Comparison of ENCODE assay signal across 17 cellular contexts in genomic region chr6:144156991-144157390, GRCh38. TPM values are rescaled to one million over a fixed set of nuclear protein-coding genes. Genes with fewer than 3 reads are reported as not detected.
A peak's percentile ranks its signal among the peaks of the same experiment; 100 is the strongest.
DNase-seq lines count a peak whose midpoint lies in the region; ATAC-seq, FAIRE-seq and TF ChIP-seq lines count a peak whose summit lies in the region.
"Had no signal": no experiment of that assay in that cellular context is flagged by ENCODE, and none has a peak within 500 bp of the region (broad histone marks: within the 10 kb centered on the region; RNA-seq: fewer than 3 reads in every experiment).

No MANE protein-coding gene starts in this region.

- intact Hi-C loops in HepG2 (cut with micrococcal nuclease; ENCODE audit: unreplicated experiment) = no loop called here

- POLR2A ChIA-PET in HepG2 (lab: Yijun Ruan, JAX) (no interaction called here), HEK293T (lab: Yijun Ruan, JAX) (no interaction called here)

- H3K27me3 ChIP-seq in HepG2 (ENCODE audit: control insufficient read depth in 1 of 2, insufficient read depth in 2 of 2, low read length in 2 of 2) (peaks cover under 1 to 13% of the 10 kb centered on the region in 2 experiments; a peak in 3 of 5 replicates), subcutaneous abdominal adipose tissue (ENCODE audit: control insufficient read depth in 5 of 5, insufficient read depth in 4 of 5, low read length in 5 of 5) (no peaks in the 10 kb centered on the region)
- H3K27me3 ChIP-seq: suprapubic skin had no signal

- WGBS in HepG2 (ENCODE audit: low lambda C conversion rate) = 30% methylated on average over 3 of the region's 3 CpGs

- H3K4me2 ChIP-seq in HepG2 (ENCODE audit: low read depth, low read length) = no peak overlapping the region

- in situ Hi-C loops in HepG2 (cut with HindIII; ENCODE audit: extremely low pct_ligation_motif_present, low pct_unique_long_range_greater_than_20kb) = no loop called here

- H3K27ac ChIP-seq in HepG2 (ENCODE audit: extremely low read length, insufficient read depth, low read length) (no peak overlapping the region), subcutaneous abdominal adipose tissue (ENCODE audit: low read depth, low read length) (peak overlapping the region; percentile 82)
- H3K27ac ChIP-seq: epithelial cell of prostate, gastroesophageal sphincter, suprapubic skin had no signal

- no peaks in the 10 kb centered on the region for H3K9me3 Mint-ChIP-seq in activated naive CD4-positive, alpha-beta T cell treated with anti-CD3 and anti-CD28 coated beads, Interleukin-2, amount 10 ng/mL, durations not matched to agents 7 days and 5 days
- H3K9me3 Mint-ChIP-seq in activated T-helper 17 cell treated with anti-CD3 and anti-CD28 coated beads, Interleukin-2, amount 50 U/mL, for 72 hours = no peaks in the 10 kb centered on the region
- H3K9me3 Mint-ChIP-seq: naive thymus-derived CD8-positive, alpha-beta T cell had no signal

- no peak for TF ChIP-seq RAD21 in HepG2 (CRISPR knock-in tag; IDR thresholded peaks at IDR 0.05)

- no peaks in the 10 kb centered on the region for H3K4me1 ChIP-seq in HepG2 (ENCODE audit: insufficient read depth, low read length)
- H3K4me1 ChIP-seq in subcutaneous abdominal adipose tissue (ENCODE audit: control insufficient read depth in 5 of 5, insufficient read depth in 5 of 5, low read length in 5 of 5) = peaks cover 19 to 81% (median 71%) of the 10 kb centered on the region in 5 donors

- CTCF ChIA-PET in activated naive CD4-positive, alpha-beta T cell treated with anti-CD3 and anti-CD28 coated beads, Interleukin-2, amount 10 ng/mL, durations not matched to agents 7 days and 5 days (lab: Charles Lee) = no interaction called here
- CTCF ChIA-PET in HepG2 (lab: Yijun Ruan, JAX; ENCODE audit: low intra/inter-chr PET ratio, low total read pairs) (no interaction called here), HEK293T (lab: Yijun Ruan, JAX) (interaction anchor here (0.6 kb wide), 1 partner anchor 1110 kb away, joined by 3 read pairs; no protein-coding TSS in a partner anchor)

- ATAC-seq in activated T-helper 17 cell treated with anti-CD3 and anti-CD28 coated beads, Interleukin-2, amount 50 U/mL, for 72 hours (replicated peaks) = no peak
- ATAC-seq in HepG2 (peak; percentile 88), GM18909 (IDR thresholded peaks at IDR 0.05; ENCODE audit: poor library complexity, unreplicated experiment) (no peak)
- ATAC-seq: activated CD4-positive, CD25-positive, alpha-beta regulatory T cell treated with anti-CD3 and anti-CD28 coated beads, Interleukin-2, amount 50 U/mL, for 24 hours; gastroesophageal sphincter; naive thymus-derived CD8-positive, alpha-beta T cell had no signal

- no peaks in the 10 kb centered on the region for H4K20me1 ChIP-seq in HepG2 (ENCODE audit: insufficient read depth, low read length)

- H3K79me2 ChIP-seq in HepG2 (ENCODE audit: insufficient read depth, low read length) = no peaks in the 10 kb centered on the region

- no peak overlapping the region for H3K4me3 Mint-ChIP-seq in activated naive CD4-positive, alpha-beta T cell treated with anti-CD3 and anti-CD28 coated beads, Interleukin-2, amount 10 ng/mL, durations not matched to agents 7 days and 5 days
- H3K4me3 Mint-ChIP-seq in activated T-helper 17 cell treated with anti-CD3 and anti-CD28 coated beads, Interleukin-2, amount 50 U/mL, for 72 hours = peak overlapping the region; percentile 97

- no peak overlapping the region for H3K9ac ChIP-seq in HepG2 (ENCODE audit: insufficient read depth, low read depth, low read length)
- peak overlapping the region in 2 of 5 donors; percentile 7 to 49 for H3K9ac ChIP-seq in subcutaneous abdominal adipose tissue (ENCODE audit: low read length in 5 of 5)

- H3K27ac Mint-ChIP-seq in activated naive CD4-positive, alpha-beta T cell treated with anti-CD3 and anti-CD28 coated beads, Interleukin-2, amount 10 ng/mL, durations not matched to agents 7 days and 5 days = peak overlapping the region; percentile 50
- H3K27ac Mint-ChIP-seq in activated T-helper 17 cell treated with anti-CD3 and anti-CD28 coated beads, Interleukin-2, amount 50 U/mL, for 72 hours = peak overlapping the region; percentile 70

- no peaks in the 10 kb centered on the region for H3K9me3 ChIP-seq in HepG2 (ENCODE audit: low read length)
- H3K9me3 ChIP-seq in subcutaneous abdominal adipose tissue (ENCODE audit: control insufficient read depth in 5 of 5, low read length in 5 of 5) = no peaks in the 10 kb centered on the region
- H3K9me3 ChIP-seq: gastroesophageal sphincter, suprapubic skin had no signal

- H2AFZ ChIP-seq in HepG2 (ENCODE audit: low read length) = no peak overlapping the region

- H3K4me3 ChIP-seq in HepG2 (replicated peaks in 1 of 3; ENCODE audit: insufficient read depth in 1 of 3, low read depth in 2 of 3, low read length in 3 of 3) = no peak overlapping the region
- peak overlapping the region in 3 of 5 donors; percentile 2 to 46 (median 5) for H3K4me3 ChIP-seq in subcutaneous abdominal adipose tissue (ENCODE audit: low read depth in 1 of 5, low read length in 5 of 5)
- H3K4me3 ChIP-seq: gastroesophageal sphincter, suprapubic skin had no signal

- no peak for DNase-seq in activated naive CD4-positive, alpha-beta T cell treated with anti-CD3 and anti-CD28 coated beads, Interleukin-2, amount 10 ng/mL, durations not matched to agents 7 days and 5 days
- DNase-seq in activated naive CD4-positive, alpha-beta T cell treated with anti-CD3 and anti-CD28 coated beads, Interleukin-2, amount 50 U/mL, for 16 hours = no peak
- no peak for DNase-seq in HepG2 (ENCODE audit: low spot score)
- DNase-seq in HEK293T (ENCODE audit: extremely low spot score) = no peak
- no peak for DNase-seq in GDM1 (lab: John Stamatoyannopoulos, UW)
- DNase-seq: naive thymus-derived CD8-positive, alpha-beta T cell; NCI-H2029; NCI-H526 treated with DMSO at 0.1 percent for 48 hours; retina; stimulated activated CD4-positive, alpha-beta T cell treated with anti-CD3 and anti-CD28 coated beads, Interleukin-1b, Interleukin-23, amount 100 ng/mL, for 48 hours had no signal

- peaks cover 45% of the 10 kb centered on the region for H3K4me1 Mint-ChIP-seq in activated naive CD4-positive, alpha-beta T cell treated with anti-CD3 and anti-CD28 coated beads, Interleukin-2, amount 10 ng/mL, durations not matched to agents 7 days and 5 days
- peaks cover 46% of the 10 kb centered on the region for H3K4me1 Mint-ChIP-seq in activated T-helper 17 cell treated with anti-CD3 and anti-CD28 coated beads, Interleukin-2, amount 50 U/mL, for 72 hours

- TF ChIP-seq POLR2A in HepG2 (IDR thresholded peaks at IDR 0.05; ENCODE audit: insufficient read depth in 1 of 2, low read depth in 2 of 2, low read length in 2 of 2) = no peak

- no peak for FAIRE-seq in HepG2 (lab: Jason Lieb, UNC)

- no peaks in the 10 kb centered on the region for H3K27me3 Mint-ChIP-seq in activated naive CD4-positive, alpha-beta T cell treated with anti-CD3 and anti-CD28 coated beads, Interleukin-2, amount 10 ng/mL, durations not matched to agents 7 days and 5 days
- H3K27me3 Mint-ChIP-seq in activated T-helper 17 cell treated with anti-CD3 and anti-CD28 coated beads, Interleukin-2, amount 50 U/mL, for 72 hours = no peaks in the 10 kb centered on the region
- H3K27me3 Mint-ChIP-seq: naive thymus-derived CD8-positive, alpha-beta T cell had no signal

- no peak for TF ChIP-seq EP300 in HepG2 (IDR thresholded peaks at IDR 0.05; ENCODE audit: low read depth in 2 of 2, low read length in 2 of 2)
- no peak for TF ChIP-seq EP300 in HepG2 (CRISPR knock-in tag; IDR thresholded peaks at IDR 0.05; ENCODE audit: borderline replicate concordance)

- no TSS peak for BruUV-seq in HepG2 (replicated peaks; lab: Mats Ljungman, UMichigan)

- no peaks in the 10 kb centered on the region for H3K36me3 ChIP-seq in HepG2 (replicated peaks in 1 of 2; ENCODE audit: control insufficient read depth in 1 of 2, insufficient read depth in 2 of 2, low read length in 2 of 2)
- peaks cover 0 to 5% (median 0%) of the 10 kb centered on the region in 5 donors for H3K36me3 ChIP-seq in subcutaneous abdominal adipose tissue (ENCODE audit: control insufficient read depth in 5 of 5, insufficient read depth in 5 of 5, low read length in 5 of 5)
- H3K36me3 ChIP-seq: gastroesophageal sphincter, suprapubic skin had no signal

- TF ChIP-seq CTCF in HepG2 (CRISPR knock-in tag; IDR thresholded peaks at IDR 0.05) = peak; percentile 37

- peaks cover 43% of the 10 kb centered on the region for H3K36me3 Mint-ChIP-seq in activated naive CD4-positive, alpha-beta T cell treated with anti-CD3 and anti-CD28 coated beads, Interleukin-2, amount 10 ng/mL, durations not matched to agents 7 days and 5 days
- H3K36me3 Mint-ChIP-seq in activated T-helper 17 cell treated with anti-CD3 and anti-CD28 coated beads, Interleukin-2, amount 50 U/mL, for 72 hours (ENCODE audit: low read depth) = peaks cover 90% of the 10 kb centered on the region

TF ChIP-seq in HepG2, 621 proteins besides CTCF, POLR2A, EP300 and RAD21 (continues in another document):
- no peak for TF ChIP-seq ZNF292 (CRISPR knock-in tag; IDR thresholded peaks at IDR 0.05; ENCODE audit: borderline replicate concordance, low read depth)

TF ChIP-seq in HEK293T, 16 proteins besides CTCF, POLR2A, EP300 and RAD21 (continues in another document):
- no peak for TF ChIP-seq L3MBTL2 (conservative IDR thresholded peaks at IDR 0.05)

RNA-seq across cellular contexts. Expression of gene STX11, which starts 6.7 kb away (rescaled TPM):
- total RNA-seq in activated T-helper 17 cell treated with anti-CD3 and anti-CD28 coated beads, Interleukin-2, amount 50 U/mL, for 72 hours = 10 to 100 TPM; 22.3 to 25.9 TPM
- total RNA-seq in HepG2 (2016; rRNA removed; fragmentation: Illumina TruSeq; extraction: Trizol) = not detected in 2 replicates
- total RNA-seq in HepG2 (2016; cell fraction: cytosol; rRNA removed; fragmentation: Illumina TruSeq; extraction: Trizol; ENCODE audit: low read depth) = not detected in 2 replicates
- total RNA-seq in HepG2 (2016; cell fraction: insoluble cytoplasmic fraction; rRNA removed; fragmentation: Illumina TruSeq; extraction: Trizol) = not detected in 2 replicates
- not detected in 2 replicates for total RNA-seq in HepG2 (2016; cell fraction: membrane; rRNA removed; fragmentation: Illumina TruSeq; extraction: Trizol)
- total RNA-seq in HepG2 (2016; cell fraction: nucleus; rRNA removed; fragmentation: Illumina TruSeq; extraction: Trizol) = not detected in 2 replicates
- 0.03 and 0.07 TPM in 2 replicates for polyA plus RNA-seq in HepG2 (2011; rRNA removed)
- polyA plus RNA-seq in HepG2 (2011; cell fraction: cytosol; rRNA removed) = 0.04 TPM in 2 replicates
- polyA plus RNA-seq in HepG2 (2011; cell fraction: nucleus; rRNA removed) = 0.13 TPM in 1 of 2 replicates, not detected in the other
- 0.07 TPM in 1 of 2 replicates, not detected in the other for polyA plus RNA-seq in HepG2 (2012)
- not detected in 2 replicates for polyA plus RNA-seq in HepG2 (2016; cell fraction: cytosol; fragmentation: Illumina TruSeq; extraction: Trizol; ENCODE audit: low read depth)
- not detected in 2 replicates for polyA plus RNA-seq in HepG2 (2016; cell fraction: insoluble cytoplasmic fraction; fragmentation: Illumina TruSeq; extraction: Trizol; ENCODE audit: low read depth)
- polyA plus RNA-seq in HepG2 (2016; cell fraction: membrane; fragmentation: Illumina TruSeq; extraction: Trizol; ENCODE audit: low read depth) = not detected in 2 replicates
- not detected in 2 replicates for polyA plus RNA-seq in HepG2 (2016; cell fraction: nucleus; fragmentation: Illumina TruSeq; extraction: Trizol; ENCODE audit: insufficient read depth, low read depth)
- polyA minus RNA-seq in HepG2 (2011; rRNA and poly(A)+ RNA removed; ENCODE audit: low replicate concordance) = 1.4 TPM in 1 of 2 replicates, not detected in the other
- polyA minus RNA-seq in HepG2 (2011; cell fraction: cytosol; rRNA and poly(A)+ RNA removed) = 0.44 TPM in 1 of 2 replicates, not detected in the other
- not detected in 2 replicates for polyA minus RNA-seq in HepG2 (2011; cell fraction: nucleus; rRNA and poly(A)+ RNA removed)

Comparison
In these comparisons a context has a peak if more than half of its experiments do, and no peak if none do; other contexts are left out.
1. H3K4me3 ChIP-seq: peak in subcutaneous abdominal adipose tissue (3 of 5); none in HepG2 (0 of 3).
2. RNA of gene STX11, which starts 6.7 kb away (total RNA-seq): 22.3 to 25.9 TPM in activated T-helper 17 cell treated with anti-CD3 and anti-CD28 coated beads, Interleukin-2, amount 50 U/mL, for 72 hours; not detected in HepG2; every median in the first group is over 10 times any median in the second.